Comparison of ENCODE assay signal across 12 cellular contexts in genomic region chr7:74372060-74372408, GRCh38.
A peak's percentile ranks its signal among the peaks of the same experiment; 100 is the strongest.
DNase-seq lines count a peak whose midpoint lies in the region; ATAC-seq lines count a peak whose summit lies in the region.
"Had no signal": no experiment of that assay in that cellular context is flagged by ENCODE, and none has a peak within 500 bp of the region (broad histone marks: within the 10 kb centered on the region; RNA-seq: fewer than 3 reads in every experiment).

No MANE protein-coding gene starts in this region.

- intact Hi-C loops in left colon (cut with DNase I, micrococcal nuclease): no loop called here

- H3K27me3 ChIP-seq in HUES64 (ENCODE audit: insufficient read depth, low read length) (no peaks in the 10 kb centered on the region; the same call in 1 of the 2 replicates), stomach smooth muscle (ENCODE audit: control insufficient read depth in 1 of 2, insufficient read depth in 2 of 2, low read length in 2 of 2) (no peaks in the 10 kb centered on the region)

- no peak overlapping the region for H3K9ac ChIP-seq in HUES64 (ENCODE audit: low read depth, low read length)
- H3K9ac ChIP-seq in stomach smooth muscle (ENCODE audit: low read length in 2 of 2): peak overlapping the region; percentile 1 to 57

- DNase-seq in left colon: no peak
- no peak for DNase-seq in 8988T
- no peak for DNase-seq in KBM-7
- DNase-seq in SW480 (ENCODE audit: low spot score): no peak
- DNase-seq: MV-4-11, NCI-H524, SIG-M5 had no signal

- H3K27ac ChIP-seq in HUES64 (ENCODE audit: low read depth, low read length) (no peak overlapping the region), cingulate gyrus (ENCODE audit: low read depth, low read length) (peak overlapping the region; percentile 85), stomach smooth muscle (ENCODE audit: low read length) (peak overlapping the region; percentile 88)

- WGBS in HUES64: 19% methylated on average over 8 of the region's 8 CpGs

- H3K4me3 ChIP-seq in HUES64 (ENCODE audit: low read length) (peak overlapping the region; percentile 53), stomach smooth muscle (ENCODE audit: low read length in 2 of 2) (peak overlapping the region; percentile 31 to 58)

- no peaks in the 10 kb centered on the region for H3K9me3 ChIP-seq in HUES64 (ENCODE audit: insufficient read depth, low read depth, low read length)
- no peaks in the 10 kb centered on the region for H3K9me3 ChIP-seq in stomach smooth muscle (ENCODE audit: control insufficient read depth in 2 of 2, low read length in 2 of 2)

- H3K36me3 ChIP-seq in HUES64 (ENCODE audit: insufficient read depth, low read length) (peaks cover 14% of the 10 kb centered on the region; the same call in 1 of the 2 replicates), stomach smooth muscle (ENCODE audit: control insufficient read depth in 2 of 2, insufficient read depth in 2 of 2, low read length in 2 of 2) (peaks cover 5 to 14% of the 10 kb centered on the region in 2 donors)

- ATAC-seq in left colon: peak; percentile 12
- no peak for ATAC-seq in GM21737 (IDR thresholded peaks at IDR 0.05; ENCODE audit: unreplicated experiment)
- ATAC-seq: activated T-helper 17 cell treated with anti-CD3 and anti-CD28 coated beads, Interleukin-2, amount 50 U/mL, for 72 hours had no signal

- in situ Hi-C loops in KBM-7 (cut with MboI; ENCODE audit: low pct_unique_long_range_greater_than_20kb, low sequenced_read_pairs): loop anchor here (10.0 kb wide), 1 partner anchor 67 kb away; no protein-coding TSS in a partner anchor

- H3K4me1 ChIP-seq in HUES64 (ENCODE audit: insufficient read depth, low read length): peaks cover 3% of the 10 kb centered on the region; the same call in 1 of the 2 replicates
- H3K4me1 ChIP-seq in stomach smooth muscle (ENCODE audit: control insufficient read depth, insufficient read depth, low read length): peaks cover 21% of the 10 kb centered on the region
